28 cellular contexts compared by ENCODE assay signal in the genomic region with DNA sequence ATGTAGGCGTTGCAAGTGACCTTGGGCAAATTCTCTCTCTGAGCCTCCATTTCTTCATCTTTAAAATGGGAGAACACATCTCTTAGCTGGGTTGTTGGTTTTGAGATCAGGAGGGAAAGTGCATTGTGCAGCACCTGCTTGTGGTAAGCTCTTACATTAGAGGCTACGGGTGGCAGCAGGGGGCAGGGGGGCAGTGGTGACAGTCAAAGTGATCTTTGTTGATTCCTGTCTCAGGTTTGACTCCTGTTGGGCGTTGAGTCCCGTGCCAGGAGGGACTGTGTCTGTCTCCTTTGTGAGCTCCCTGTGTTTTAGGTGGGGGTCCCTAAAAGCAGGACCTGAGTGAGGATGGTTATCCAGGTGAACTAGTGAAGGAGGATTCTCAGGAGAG.
"Had no signal": no experiment of that assay in that cellular context is flagged by ENCODE, and none has a peak within 500 bp of the region (broad histone marks: within the 10 kb centered on the region; RNA-seq: fewer than 3 reads in every experiment).

No MANE protein-coding gene starts in this region.

- H3K4me3 ChIP-seq: K562, Peyer's patch, SJSA1 had no signal

- FAIRE-seq: astrocyte, K562 had no signal

- H3K27ac ChIP-seq: brain microvascular endothelial cell, Peyer's patch, RWPE1, SJSA1 had no signal

- H3K4me3 Mint-ChIP-seq: activated CD8-positive, alpha-beta T cell treated with anti-CD3 and anti-CD28 coated beads, Interleukin-2, amount 10 ng/mL, durations not matched to agents 7 days and 5 days; activated naive CD8-positive, alpha-beta T cell treated with anti-CD3 and anti-CD28 coated beads, Interleukin-2, amount 50 U/mL, for 24 hours; activated T-cell treated with anti-CD3 and anti-CD28 coated beads, Interleukin-2, amount 50 U/mL, for 24 hours; activated T-helper 1 cell treated with anti-CD3 and anti-CD28 coated beads, Interleukin-12 subunit alpha, Interleukin-12 subunit beta, Interleukin-2, Interleukin-4 antibody, amounts not matched to agents 30 ng/mL and 10 ng/mL and 1 ng/mL, durations not matched to agents 14 hours and 24 hours and 36 hours; WTC11 had no signal

- H3K27me3 ChIP-seq: Peyer's patch, SJSA1 had no signal

- DNase-seq: activated CD4-positive, alpha-beta T cell treated with anti-CD3 and anti-CD28 coated beads for 48 hours; activated CD4-positive, alpha-beta T cell treated with anti-CD3 and anti-CD28 coated beads, Interleukin-2, amount 50 U/mL, for 4 hours; activated CD4-positive, CD25-positive, alpha-beta regulatory T cell treated with anti-CD3 and anti-CD28 coated beads, Interleukin-2, amount 50 U/mL, for 72 hours; activated CD8-positive, alpha-beta T cell treated with anti-CD3 and anti-CD28 coated beads, Interleukin-2, amount 10 ng/mL, durations not matched to agents 7 days and 5 days; activated effector memory CD4-positive, alpha-beta T cell treated with anti-CD3 and anti-CD28 coated beads, Interleukin-2, amount 50 U/mL, for 16 hours; activated naive CD4-positive, alpha-beta T cell treated with Interleukin-2 at 50 U/mL for 16 hours; activated naive CD8-positive, alpha-beta T cell treated with anti-CD3 and anti-CD28 coated beads, Interleukin-2, amount 50 U/mL, for 24 hours; activated T-cell treated with anti-CD3 and anti-CD28 coated beads, Interleukin-2, amount 50 U/mL, for 24 hours; amniotic stem cell; brain microvascular endothelial cell; Karpas-422; MM.1S; NCI-H1105; NCI-H1436 treated with DMSO at 0.1 percent for 48 hours; NCI-H187 treated with DMSO at 0.1 percent for 48 hours; NCI-H2081 treated with DMSO at 0.1 percent for 48 hours; NCI-H524; Peyer's patch; SHP77; SW 1271 had no signal

- H3K27ac Mint-ChIP-seq: activated CD8-positive, alpha-beta T cell treated with anti-CD3 and anti-CD28 coated beads, Interleukin-2, amount 10 ng/mL, durations not matched to agents 7 days and 5 days; activated naive CD4-positive, alpha-beta T cell treated with anti-CD3 and anti-CD28 coated beads, Interleukin-2, amount 50 U/mL, for 72 hours; activated naive CD8-positive, alpha-beta T cell treated with anti-CD3 and anti-CD28 coated beads, Interleukin-2, amount 50 U/mL, for 24 hours; activated T-cell treated with anti-CD3 and anti-CD28 coated beads, Interleukin-2, amount 50 U/mL, for 24 hours; activated T-helper 1 cell treated with anti-CD3 and anti-CD28 coated beads, Interleukin-12 subunit alpha, Interleukin-12 subunit beta, Interleukin-2, Interleukin-4 antibody, amounts not matched to agents 30 ng/mL and 10 ng/mL and 1 ng/mL, durations not matched to agents 14 hours and 24 hours and 36 hours; WTC11 had no signal

- H3K4me1 Mint-ChIP-seq: activated naive CD8-positive, alpha-beta T cell treated with anti-CD3 and anti-CD28 coated beads, Interleukin-2, amount 50 U/mL, for 24 hours had no signal

- H3K36me3 ChIP-seq: brain microvascular endothelial cell, Peyer's patch, SJSA1 had no signal

- ATAC-seq: activated CD8-positive, alpha-beta T cell treated with anti-CD3 and anti-CD28 coated beads, Interleukin-2, amount 10 ng/mL, durations not matched to agents 7 days and 5 days; activated naive CD4-positive, alpha-beta T cell treated with anti-CD3 and anti-CD28 coated beads, Interleukin-2, amount 50 U/mL, for 72 hours; activated naive CD8-positive, alpha-beta T cell treated with anti-CD3 and anti-CD28 coated beads, Interleukin-2, amount 50 U/mL, for 24 hours; K562; SK-N-SH treated with all-trans-retinoic acid at 6 μM for 48 hours had no signal
